ENCODE assay signal across 8 cellular contexts in genomic region chr10:14603539-14604102, GRCh38.
DNase-seq lines count a peak whose midpoint lies in the region; ATAC-seq and TF ChIP-seq lines count a peak whose summit lies in the region.

No MANE protein-coding gene starts in this region.

- TF ChIP-seq CTCF in neural cell (IDR thresholded peaks at IDR 0.05; ENCODE audit: poor library complexity, severe bottlenecking): no peak

- DNase-seq in activated naive CD4-positive, alpha-beta T cell treated with Interleukin-2 at 50 U/mL for 16 hours: peak; percentile 37
- no peak for DNase-seq in activated naive CD4-positive, alpha-beta T cell (lab: John Stamatoyannopoulos, UW)
- DNase-seq in T-helper 17 cell (peak in 2 of 3 donors; percentile 23 to 28), kidney glomerular epithelial cell (lab: John Stamatoyannopoulos, UW) (no peak), NCI-H187 treated with DMSO at 0.1 percent for 48 hours (lab: John Stamatoyannopoulos, UW) (no peak)

- no peaks in the 10 kb centered on the region for H3K27me3 Mint-ChIP-seq in T-helper 17 cell

- peak overlapping the region; percentile 95 for H3K4me2 ChIP-seq in neural cell (ENCODE audit: low read length)

- peak overlapping the region; percentile 93 for H3K4me3 ChIP-seq in neural cell (ENCODE audit: low read length)

- H3F3A ChIP-seq in neural cell (ENCODE audit: insufficient read depth, low read length, poor library complexity, severe bottlenecking): no peaks in the 10 kb centered on the region

- peak; percentile 53 for TF ChIP-seq RAD21 in neural cell (conservative IDR thresholded peaks at IDR 0.05)

- H3K9me3 ChIP-seq in T-helper 17 cell (ENCODE audit: control insufficient read depth, low read length, poor library complexity, severe bottlenecking) (no peaks in the 10 kb centered on the region), neural cell (ENCODE audit: low read length) (no peaks in the 10 kb centered on the region)

- no peaks in the 10 kb centered on the region for H3K9me2 ChIP-seq in neural cell (ENCODE audit: insufficient read depth, low read length)

- no peak overlapping the region for H2AFZ ChIP-seq in neural cell (ENCODE audit: low read depth, low read length)

- H3K4me3 Mint-ChIP-seq in T-helper 17 cell: peak overlapping the region; percentile 98

- H3K36me3 ChIP-seq in neural cell (ENCODE audit: insufficient read depth, low read length): peaks cover 7% of the 10 kb centered on the region

- H3K36me3 Mint-ChIP-seq in T-helper 17 cell (ENCODE audit: low read depth): peaks cover 18% of the 10 kb centered on the region

- peak overlapping the region; percentile 96 for H3K27ac Mint-ChIP-seq in T-helper 17 cell

- H3K79me2 ChIP-seq in neural cell (replicated peaks; ENCODE audit: insufficient read depth, low read length): peaks cover 48% of the 10 kb centered on the region

- no peak for TF ChIP-seq EP300 in neural cell (conservative IDR thresholded peaks at IDR 0.05; ENCODE audit: poor library complexity, severe bottlenecking)

- no peaks in the 10 kb centered on the region for H3K27me3 ChIP-seq in neural cell (ENCODE audit: insufficient read depth, low read depth, low read length)

- peak overlapping the region; percentile 44 for H3K27ac ChIP-seq in neural cell (ENCODE audit: low read length)

- H4K20me1 ChIP-seq in neural cell (ENCODE audit: insufficient read depth): no peaks in the 10 kb centered on the region

- peak overlapping the region; percentile 78 for H3K9ac ChIP-seq in neural cell (ENCODE audit: low read length)

- peaks cover 58% of the 10 kb centered on the region for H3K4me1 Mint-ChIP-seq in T-helper 17 cell

- ATAC-seq in HG03045 (IDR thresholded peaks at IDR 0.05; ENCODE audit: unreplicated experiment) (peak; percentile 27), T-helper 17 cell (peak; percentile 6), esophagus mucosa (peak; percentile 7)

TF ChIP-seq in neural cell, 6 proteins besides CTCF, POLR2A, EP300 and RAD21:
- no peak for TF ChIP-seq POLR2AphosphoS5 (IDR thresholded peaks at IDR 0.05)
- peak; percentile 59 for TF ChIP-seq SMC3 (conservative IDR thresholded peaks at IDR 0.05; ENCODE audit: poor library complexity)
- TF ChIP-seq REST (IDR thresholded peaks at IDR 0.05; ENCODE audit: borderline replicate concordance): no peak
- no peak for TF ChIP-seq EZH2 (IDR thresholded peaks at IDR 0.05; ENCODE audit: borderline replicate concordance, insufficient read depth, low read length, poor library complexity, severe bottlenecking)
- peak; percentile 59 for TF ChIP-seq MXI1 (conservative IDR thresholded peaks at IDR 0.05; ENCODE audit: poor library complexity, severe bottlenecking)
- TF ChIP-seq TAF1 (IDR thresholded peaks at IDR 0.05; ENCODE audit: low read depth): no peak

Comparison
In these comparisons a context has a peak if more than half of its experiments do, and no peak if none do; other contexts are left out.
1. DNase-seq: peak in activated naive CD4-positive, alpha-beta T cell treated with Interleukin-2 at 50 U/mL for 16 hours (single experiment) and T-helper 17 cell (2 of 3); none in activated naive CD4-positive, alpha-beta T cell (0 of 4), kidney glomerular epithelial cell (single experiment) and NCI-H187 treated with DMSO at 0.1 percent for 48 hours (single experiment).
2. Peak in every context shown above with its lines, with median percentiles within 50 percentile points of each other: ATAC-seq.